Comparison of ENCODE assay signal across 1 cellular context in the genomic region with DNA sequence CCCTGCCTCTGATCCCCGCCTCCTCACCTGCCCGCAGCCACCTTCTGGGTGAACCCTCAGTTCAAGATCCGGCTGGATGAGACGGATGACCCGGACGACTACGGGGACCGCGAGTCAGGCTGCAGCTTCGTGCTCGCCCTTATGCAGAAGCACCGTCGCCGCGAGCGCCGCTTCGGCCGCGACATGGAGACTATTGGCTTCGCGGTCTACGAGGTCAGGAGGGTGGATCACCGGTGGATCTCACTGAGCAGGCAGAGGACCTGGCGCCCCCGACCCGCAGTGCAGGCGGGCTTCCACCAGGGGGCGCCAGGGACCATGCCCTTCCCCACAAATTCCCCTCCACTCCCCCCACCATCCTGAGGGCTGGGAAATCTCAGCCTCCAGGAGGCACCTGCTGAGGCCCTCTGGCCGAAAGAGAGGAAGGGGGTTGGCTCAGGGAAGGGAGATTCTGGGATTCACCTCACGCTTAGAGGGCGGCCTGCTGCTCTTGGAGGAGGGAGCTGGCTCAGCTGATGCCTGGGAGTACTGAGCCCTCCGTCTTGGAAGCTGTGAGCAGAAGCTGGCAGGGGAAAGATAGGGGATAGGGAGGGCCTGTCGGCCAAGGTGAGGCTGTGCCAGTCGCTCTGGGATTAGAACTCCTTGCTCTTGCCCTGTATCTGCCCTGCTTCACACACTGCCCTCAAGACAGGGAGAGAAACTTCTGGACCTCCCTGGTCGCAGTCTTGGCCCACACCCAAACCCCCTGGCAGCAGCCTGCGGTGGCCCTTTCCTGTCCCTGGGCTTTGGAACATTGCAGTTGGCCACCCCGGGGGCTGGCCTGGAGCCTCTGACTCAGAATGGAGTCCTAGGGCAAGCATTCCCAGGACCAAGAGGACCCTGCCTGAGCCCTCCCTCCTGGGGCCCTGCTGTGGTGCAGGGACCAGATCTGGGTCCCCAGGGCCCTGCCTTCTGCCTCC.
TF ChIP-seq lines count a peak whose summit lies in the region.

No MANE protein-coding gene starts in this region.

TF ChIP-seq in endothelial cell of umbilical vein, 7 proteins besides CTCF, POLR2A, EP300 and RAD21 (continued from another document):
- no peak for TF ChIP-seq GATA2 (IDR thresholded peaks at IDR 0.05; ENCODE audit: insufficient read depth, insufficient read length, low read depth, low read length)
- TF ChIP-seq FOS (IDR thresholded peaks at IDR 0.05; ENCODE audit: borderline replicate concordance, insufficient read depth, low read length), result no peak
- no peak for TF ChIP-seq POLR2AphosphoS5 (IDR thresholded peaks at IDR 0.05; ENCODE audit: insufficient read depth, low read depth, low read length)
- no peak for TF ChIP-seq EZH2 (IDR thresholded peaks at IDR 0.05; ENCODE audit: borderline replicate concordance, low read depth, low read length, severe bottlenecking)
- TF ChIP-seq JUN (IDR thresholded peaks at IDR 0.05; ENCODE audit: borderline replicate concordance, insufficient read depth, insufficient read length, low read depth), result no peak
